ENCODE assay signal across 1 cellular context in the genomic region with DNA sequence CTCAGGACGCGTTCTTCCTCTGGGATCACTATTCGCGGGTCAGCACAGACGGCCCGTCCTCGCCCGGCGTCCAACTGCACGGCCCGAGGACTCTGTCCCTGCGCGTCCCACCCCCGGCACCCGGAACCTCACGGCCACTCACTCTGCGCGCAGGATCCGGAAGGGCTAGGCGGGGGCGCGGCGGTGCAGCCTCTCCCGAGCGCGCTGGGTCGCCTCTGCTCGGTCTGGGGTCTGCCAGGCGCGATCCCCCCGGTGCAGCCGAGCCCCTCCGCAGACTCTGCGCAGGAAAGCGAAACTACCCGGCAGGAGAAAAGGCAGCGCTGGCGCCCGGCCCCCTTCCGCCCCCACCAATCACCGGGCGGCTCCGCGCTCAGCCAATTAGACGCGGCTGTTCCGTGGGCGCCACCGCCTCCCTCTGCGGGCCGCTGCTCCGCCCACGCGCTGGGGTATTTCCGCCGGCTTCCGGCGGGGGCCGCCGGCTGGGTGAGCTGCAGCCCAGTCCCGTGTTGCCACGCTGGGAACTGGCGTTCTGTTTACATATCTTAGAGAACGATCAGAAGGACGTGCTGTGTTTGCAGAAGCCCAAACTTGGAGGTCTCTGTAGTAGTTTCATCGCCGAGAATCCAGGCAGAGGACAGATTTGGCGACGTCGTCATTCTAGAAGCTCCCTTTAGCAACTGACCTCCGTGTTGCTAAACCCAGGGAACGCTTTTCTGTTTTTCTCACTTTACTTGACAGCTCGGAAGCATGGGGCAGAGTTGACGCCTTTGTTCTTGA.
TF ChIP-seq lines count a peak whose summit lies in the region.

A gene (minus strand): TSS at position 296 of the 777 bp plus-strand sequence. CDS start 4,168 bp downstream, outside the sequence.

TF ChIP-seq in SK-N-SH, 30 proteins besides CTCF, POLR2A, EP300 and RAD21 (continued from another document):
- TF ChIP-seq, protein P1, sequence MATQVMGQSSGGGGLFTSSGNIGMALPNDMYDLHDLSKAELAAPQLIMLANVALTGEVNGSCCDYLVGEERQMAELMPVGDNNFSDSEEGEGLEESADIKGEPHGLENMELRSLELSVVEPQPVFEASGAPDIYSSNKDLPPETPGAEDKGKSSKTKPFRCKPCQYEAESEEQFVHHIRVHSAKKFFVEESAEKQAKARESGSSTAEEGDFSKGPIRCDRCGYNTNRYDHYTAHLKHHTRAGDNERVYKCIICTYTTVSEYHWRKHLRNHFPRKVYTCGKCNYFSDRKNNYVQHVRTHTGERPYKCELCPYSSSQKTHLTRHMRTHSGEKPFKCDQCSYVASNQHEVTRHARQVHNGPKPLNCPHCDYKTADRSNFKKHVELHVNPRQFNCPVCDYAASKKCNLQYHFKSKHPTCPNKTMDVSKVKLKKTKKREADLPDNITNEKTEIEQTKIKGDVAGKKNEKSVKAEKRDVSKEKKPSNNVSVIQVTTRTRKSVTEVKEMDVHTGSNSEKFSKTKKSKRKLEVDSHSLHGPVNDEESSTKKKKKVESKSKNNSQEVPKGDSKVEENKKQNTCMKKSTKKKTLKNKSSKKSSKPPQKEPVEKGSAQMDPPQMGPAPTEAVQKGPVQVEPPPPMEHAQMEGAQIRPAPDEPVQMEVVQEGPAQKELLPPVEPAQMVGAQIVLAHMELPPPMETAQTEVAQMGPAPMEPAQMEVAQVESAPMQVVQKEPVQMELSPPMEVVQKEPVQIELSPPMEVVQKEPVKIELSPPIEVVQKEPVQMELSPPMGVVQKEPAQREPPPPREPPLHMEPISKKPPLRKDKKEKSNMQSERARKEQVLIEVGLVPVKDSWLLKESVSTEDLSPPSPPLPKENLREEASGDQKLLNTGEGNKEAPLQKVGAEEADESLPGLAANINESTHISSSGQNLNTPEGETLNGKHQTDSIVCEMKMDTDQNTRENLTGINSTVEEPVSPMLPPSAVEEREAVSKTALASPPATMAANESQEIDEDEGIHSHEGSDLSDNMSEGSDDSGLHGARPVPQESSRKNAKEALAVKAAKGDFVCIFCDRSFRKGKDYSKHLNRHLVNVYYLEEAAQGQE (IDR thresholded peaks at IDR 0.05; ENCODE audit: low read depth, low read length), result peak; percentile 61; the same call in 1 of the 2 replicates
- TF ChIP-seq FOSL2 (IDR thresholded peaks at IDR 0.05; ENCODE audit: borderline replicate concordance, low read depth) (no peak), FOXM1 (IDR thresholded peaks at IDR 0.05; ENCODE audit: low read depth) (no peak), MXI1 (IDR thresholded peaks at IDR 0.05; ENCODE audit: low read depth, low read length) (peak; percentile 95), SMC3 (IDR thresholded peaks at IDR 0.05; ENCODE audit: low read depth, low read length) (no peak), GABPA (IDR thresholded peaks at IDR 0.05; ENCODE audit: low read depth) (peak; percentile 83), NRF1 (IDR thresholded peaks at IDR 0.05; ENCODE audit: low read depth, low read length) (peak; percentile 51), TCF12 (IDR thresholded peaks at IDR 0.05) (no peak; the same call in 1 of the 2 replicates), RFX5 (IDR thresholded peaks at IDR 0.05; ENCODE audit: low read length) (peak; percentile 46; the same call in 1 of the 2 replicates), JUND (IDR thresholded peaks at IDR 0.05) (peak; percentile 68; the same call in 1 of the 2 replicates), ELF1 (IDR thresholded peaks at IDR 0.05) (peak; percentile 66; the same call in 1 of the 2 replicates), TEAD4 (IDR thresholded peaks at IDR 0.05; ENCODE audit: borderline replicate concordance, insufficient read depth) (0 out of 2 replicates have a peak, but pooled peaks have one; percentile 13), FOXJ3 (CRISPR knock-in tag; IDR thresholded peaks at IDR 0.05) (peak; percentile 69; the same call in 1 of the 2 replicates), MEF2A (IDR thresholded peaks at IDR 0.05; ENCODE audit: borderline replicate concordance, low read depth) (no peak), RCOR1 (IDR thresholded peaks at IDR 0.05; ENCODE audit: low read length) (peak; percentile 43; the same call in 1 of the 2 replicates), CHD2 (IDR thresholded peaks at IDR 0.05; ENCODE audit: low read length, partially characterized antibody) (peak; percentile 83), SIN3A (IDR thresholded peaks at IDR 0.05; ENCODE audit: borderline replicate concordance, low read depth, low read length) (peak; percentile 91), RXRA (IDR thresholded peaks at IDR 0.05; ENCODE audit: borderline replicate concordance, low read depth) (no peak), GATA2 (CRISPR knock-in tag; IDR thresholded peaks at IDR 0.05) (peak; percentile 64), YY1 (IDR thresholded peaks at IDR 0.05; ENCODE audit: low read depth) (0 out of 2 replicates have a peak, but pooled peaks have one; percentile 51), POLR2AphosphoS5 (IDR thresholded peaks at IDR 0.05; ENCODE audit: low read depth, low read length) (peak; percentile 98), NFIC (IDR thresholded peaks at IDR 0.05; ENCODE audit: borderline replicate concordance) (no peak)
- TF ChIP-seq, protein P2, sequence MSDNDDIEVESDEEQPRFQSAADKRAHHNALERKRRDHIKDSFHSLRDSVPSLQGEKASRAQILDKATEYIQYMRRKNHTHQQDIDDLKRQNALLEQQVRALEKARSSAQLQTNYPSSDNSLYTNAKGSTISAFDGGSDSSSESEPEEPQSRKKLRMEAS (IDR thresholded peaks at IDR 0.05; ENCODE audit: low read depth), result peak; percentile 96
- TF ChIP-seq, protein P3, sequence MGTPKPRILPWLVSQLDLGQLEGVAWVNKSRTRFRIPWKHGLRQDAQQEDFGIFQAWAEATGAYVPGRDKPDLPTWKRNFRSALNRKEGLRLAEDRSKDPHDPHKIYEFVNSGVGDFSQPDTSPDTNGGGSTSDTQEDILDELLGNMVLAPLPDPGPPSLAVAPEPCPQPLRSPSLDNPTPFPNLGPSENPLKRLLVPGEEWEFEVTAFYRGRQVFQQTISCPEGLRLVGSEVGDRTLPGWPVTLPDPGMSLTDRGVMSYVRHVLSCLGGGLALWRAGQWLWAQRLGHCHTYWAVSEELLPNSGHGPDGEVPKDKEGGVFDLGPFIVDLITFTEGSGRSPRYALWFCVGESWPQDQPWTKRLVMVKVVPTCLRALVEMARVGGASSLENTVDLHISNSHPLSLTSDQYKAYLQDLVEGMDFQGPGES (IDR thresholded peaks at IDR 0.05; ENCODE audit: low read depth, low read length), result peak; percentile 44; the same call in 1 of the 2 replicates
- TF ChIP-seq, protein P4, sequence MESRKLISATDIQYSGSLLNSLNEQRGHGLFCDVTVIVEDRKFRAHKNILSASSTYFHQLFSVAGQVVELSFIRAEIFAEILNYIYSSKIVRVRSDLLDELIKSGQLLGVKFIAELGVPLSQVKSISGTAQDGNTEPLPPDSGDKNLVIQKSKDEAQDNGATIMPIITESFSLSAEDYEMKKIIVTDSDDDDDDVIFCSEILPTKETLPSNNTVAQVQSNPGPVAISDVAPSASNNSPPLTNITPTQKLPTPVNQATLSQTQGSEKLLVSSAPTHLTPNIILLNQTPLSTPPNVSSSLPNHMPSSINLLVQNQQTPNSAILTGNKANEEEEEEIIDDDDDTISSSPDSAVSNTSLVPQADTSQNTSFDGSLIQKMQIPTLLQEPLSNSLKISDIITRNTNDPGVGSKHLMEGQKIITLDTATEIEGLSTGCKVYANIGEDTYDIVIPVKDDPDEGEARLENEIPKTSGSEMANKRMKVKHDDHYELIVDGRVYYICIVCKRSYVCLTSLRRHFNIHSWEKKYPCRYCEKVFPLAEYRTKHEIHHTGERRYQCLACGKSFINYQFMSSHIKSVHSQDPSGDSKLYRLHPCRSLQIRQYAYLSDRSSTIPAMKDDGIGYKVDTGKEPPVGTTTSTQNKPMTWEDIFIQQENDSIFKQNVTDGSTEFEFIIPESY (IDR thresholded peaks at IDR 0.05; ENCODE audit: borderline replicate concordance, low read depth), result peak; percentile 94
- TF ChIP-seq, protein P5, sequence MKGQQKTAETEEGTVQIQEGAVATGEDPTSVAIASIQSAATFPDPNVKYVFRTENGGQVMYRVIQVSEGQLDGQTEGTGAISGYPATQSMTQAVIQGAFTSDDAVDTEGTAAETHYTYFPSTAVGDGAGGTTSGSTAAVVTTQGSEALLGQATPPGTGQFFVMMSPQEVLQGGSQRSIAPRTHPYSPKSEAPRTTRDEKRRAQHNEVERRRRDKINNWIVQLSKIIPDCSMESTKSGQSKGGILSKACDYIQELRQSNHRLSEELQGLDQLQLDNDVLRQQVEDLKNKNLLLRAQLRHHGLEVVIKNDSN (IDR thresholded peaks at IDR 0.05; ENCODE audit: borderline replicate concordance, low read depth), result peak; percentile 71
